In genomic region chr7:5630670-5631069, GRCh38 we compare ENCODE assay signal across 9 cellular contexts. TPM values are rescaled to one million over a fixed set of nuclear protein-coding genes. Genes with fewer than 3 reads are reported as not detected.
DNase-seq lines count a peak whose midpoint lies in the region; ATAC-seq and TF ChIP-seq lines count a peak whose summit lies in the region.
"Had no signal": no experiment of that assay in that cellular context is flagged by ENCODE, and none has a peak within 500 bp of the region (broad histone marks: within the 10 kb centered on the region; RNA-seq: fewer than 3 reads in every experiment).

No MANE protein-coding gene starts in this region.

- intact Hi-C loops in lower lobe of right lung (cut with DNase I) = no loop called here
- intact Hi-C loops in left ventricle myocardium superior (cut with micrococcal nuclease) = no loop called here

- H3K9me3 ChIP-seq in lower lobe of right lung = no peaks in the 10 kb centered on the region

- DNase-seq in Jurkat, Clone E6-1 (ENCODE audit: low read depth, low spot score) = peak; percentile 70
- DNase-seq in activated CD8-positive, alpha-beta memory T cell treated with anti-CD3 and anti-CD28 coated beads, Interleukin-2, amount 50 U/mL, for 1 hour (ENCODE audit: extremely low read depth) = peak; percentile 22
- peak; percentile 27 for DNase-seq in stimulated activated CD8-positive, alpha-beta memory T cell treated with anti-CD3 and anti-CD28 coated beads, Interleukin-12 subunit alpha, Interleukin-12 subunit beta, amount 100 ng/mL, for 4 hours (ENCODE audit: low read depth)
- no peak for DNase-seq in NCI-H748 (lab: John Stamatoyannopoulos, UW; ENCODE audit: unreplicated experiment)
- no peak for DNase-seq in lower lobe of right lung
- DNase-seq in left ventricle myocardium superior = no peak

- H3K27ac ChIP-seq in lower lobe of right lung = no peak overlapping the region

- peaks cover 55% of the 10 kb centered on the region for H3K4me1 ChIP-seq in lower lobe of right lung

- ATAC-seq in esophagus mucosa = peak; percentile 83
- ATAC-seq in lower lobe of right lung = no peak
- ATAC-seq in left ventricle myocardium superior = no peak
- no peak for ATAC-seq in HG02678 (IDR thresholded peaks at IDR 0.05; ENCODE audit: unreplicated experiment)
- ATAC-seq: K562 had no signal

- H3K4me3 ChIP-seq in Jurkat, Clone E6-1 (ENCODE audit: low read length) = no peak overlapping the region
- no peak overlapping the region for H3K4me3 ChIP-seq in lower lobe of right lung
- H3K4me3 ChIP-seq: K562 had no signal

- H3K27me3 ChIP-seq in lower lobe of right lung (ENCODE audit: low read depth) = no peaks in the 10 kb centered on the region

- peaks cover 9% of the 10 kb centered on the region for H3K36me3 ChIP-seq in lower lobe of right lung

- no peak for TF ChIP-seq CTCF in lower lobe of right lung (IDR thresholded peaks at IDR 0.05)

RNA-seq across cellular contexts. Expression of gene FSCN1, which starts 38.1 kb away (rescaled TPM):
- 18.1 TPM for polyA plus RNA-seq in Jurkat, Clone E6-1 (2012; ENCODE audit: insufficient read depth, insufficient read length)
- total RNA-seq in esophagus mucosa (166 TPM), lower lobe of right lung (43.8 TPM), left ventricle myocardium superior (11.5 TPM)

Comparison
In these comparisons a context has a peak if more than half of its experiments do, and no peak if none do; other contexts are left out.
1. DNase-seq: peak in Jurkat, Clone E6-1 (single experiment), activated CD8-positive, alpha-beta memory T cell treated with anti-CD3 and anti-CD28 coated beads, Interleukin-2, amount 50 U/mL, for 1 hour (single experiment) and stimulated activated CD8-positive, alpha-beta memory T cell treated with anti-CD3 and anti-CD28 coated beads, Interleukin-12 subunit alpha, Interleukin-12 subunit beta, amount 100 ng/mL, for 4 hours (single experiment); none in NCI-H748 (single experiment), lower lobe of right lung (single experiment) and left ventricle myocardium superior (single experiment).